Comparison of ENCODE assay signal across 13 cellular contexts in the genomic region with DNA sequence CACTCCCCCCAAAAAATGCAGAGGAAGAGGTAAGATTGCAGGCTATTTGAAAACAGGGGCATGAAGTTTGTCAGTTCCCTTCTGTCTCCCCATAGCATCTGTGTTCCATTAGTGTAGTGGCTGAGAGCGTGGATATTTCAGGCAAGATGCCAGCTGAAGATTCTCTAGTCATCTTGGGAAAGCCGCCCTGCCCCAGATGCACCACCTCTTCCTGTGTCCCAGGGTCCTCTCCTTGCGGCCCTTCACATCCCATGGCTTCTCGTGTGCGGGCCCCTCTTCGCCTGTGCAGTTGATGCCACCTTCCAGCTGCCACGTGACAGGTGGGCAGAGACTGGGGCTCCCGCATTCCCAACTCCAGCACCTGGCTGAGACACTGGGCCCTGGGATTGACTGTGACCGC. TPM values are rescaled to one million over a fixed set of nuclear protein-coding genes. Genes with fewer than 3 reads are reported as not detected.
A peak's percentile ranks its signal among the peaks of the same experiment; 100 is the strongest.
DNase-seq lines count a peak whose midpoint lies in the region; ATAC-seq and TF ChIP-seq lines count a peak whose summit lies in the region.
"Had no signal": no experiment of that assay in that cellular context is flagged by ENCODE, and none has a peak within 500 bp of the region (broad histone marks: within the 10 kb centered on the region; RNA-seq: fewer than 3 reads in every experiment).

No MANE protein-coding gene starts in this region.

- H3K4me1 Mint-ChIP-seq in activated naive CD8-positive, alpha-beta T cell treated with anti-CD3 and anti-CD28 coated beads for 36 hours: peaks cover 24% of the 10 kb centered on the region

- H3K4me3 Mint-ChIP-seq in activated naive CD8-positive, alpha-beta T cell treated with anti-CD3 and anti-CD28 coated beads for 36 hours: no peak overlapping the region

- H2AFZ ChIP-seq in hepatocyte: no peak overlapping the region

- H3K9me3 Mint-ChIP-seq in activated naive CD8-positive, alpha-beta T cell treated with anti-CD3 and anti-CD28 coated beads for 36 hours: no peaks in the 10 kb centered on the region

- 69 to 78% methylated on average over 9 of the region's 9 CpGs for WGBS in heart right ventricle, 2 donors
- 78% methylated on average over 9 of the region's 9 CpGs for WGBS in right cardiac atrium
- 71% methylated on average over 9 of the region's 9 CpGs for WGBS in hepatocyte (ENCODE audit: low lambda C conversion rate, missing lambda C conversion rate)

- H3K36me3 Mint-ChIP-seq in activated naive CD8-positive, alpha-beta T cell treated with anti-CD3 and anti-CD28 coated beads for 36 hours: peaks cover 7% of the 10 kb centered on the region

- peak overlapping the region in 9 of 10 donors; percentile 9 to 97 (median 66) for H3K27ac ChIP-seq in heart right ventricle
- no peak overlapping the region for H3K27ac ChIP-seq in right cardiac atrium (ENCODE audit: low read length)
- peak overlapping the region; percentile 52 for H3K27ac ChIP-seq in hepatocyte
- H3K27ac ChIP-seq in uterus: peak overlapping the region in 1 of 2 donors; percentile 41
- H3K27ac ChIP-seq: brain microvascular endothelial cell, C4-2B had no signal

- TF ChIP-seq CTCF in heart right ventricle (IDR thresholded peaks at IDR 0.05) (no peak), hepatocyte (IDR thresholded peaks at IDR 0.05; ENCODE audit: poor library complexity) (no peak), uterus (IDR thresholded peaks at IDR 0.05) (no peak)

- H3K36me3 ChIP-seq in heart right ventricle (peaks cover 0 to 45% (median 22%) of the 10 kb centered on the region in 9 donors), hepatocyte (replicated peaks; ENCODE audit: insufficient read depth, low read depth) (no peaks in the 10 kb centered on the region), uterus (no peaks in the 10 kb centered on the region)

- H3K27me3 ChIP-seq in heart right ventricle (no peaks in the 10 kb centered on the region), right cardiac atrium (ENCODE audit: control insufficient read depth, insufficient read depth) (no peaks in the 10 kb centered on the region), hepatocyte (no peaks in the 10 kb centered on the region), uterus (no peaks in the 10 kb centered on the region)
- H3K27me3 ChIP-seq: brain microvascular endothelial cell had no signal

- DNase-seq in heart right ventricle (no peak), right cardiac atrium (no peak), hepatocyte (ENCODE audit: low spot score) (peak; percentile 50), uterus (peak; percentile 37 to 49), GM19238 (ENCODE audit: insufficient read length, low spot score) (no peak)
- no peak for DNase-seq in activated naive CD8-positive, alpha-beta T cell treated with anti-CD3 and anti-CD28 coated beads for 36 hours
- DNase-seq: brain microvascular endothelial cell, glutamatergic neuron, NCI-H1417, T-helper 9 cell had no signal

- no peaks in the 10 kb centered on the region for H3K79me2 ChIP-seq in hepatocyte

- intact Hi-C loops in heart right ventricle (cut with DNase I) (loop anchor here in 1 of 10 donors (5.0 kb wide), 1 partner anchor 37 kb away; no protein-coding TSS in a partner anchor), right cardiac atrium (cut with DNase I) (loop anchor here in 1 of 4 donors (5.0 kb wide), 1 partner anchor 42 kb away; a partner anchor contains a TSS), uterus (cut with DNase I; ENCODE audit: low total_unique reads) (no loop called here)

- no peaks in the 10 kb centered on the region for H4K20me1 ChIP-seq in hepatocyte (ENCODE audit: insufficient read depth, poor library complexity, severe bottlenecking)

- ATAC-seq in heart right ventricle: peak in 2 of 8 donors; percentile 1 to 10
- no peak for ATAC-seq in right cardiac atrium
- no peak for ATAC-seq in HG02981 (IDR thresholded peaks at IDR 0.05; ENCODE audit: unreplicated experiment)
- no peak for ATAC-seq in HG03442 (IDR thresholded peaks at IDR 0.05; ENCODE audit: unreplicated experiment)

- H3K4me3 ChIP-seq in heart right ventricle (no peak overlapping the region), right cardiac atrium (ENCODE audit: low read length) (no peak overlapping the region), hepatocyte (no peak overlapping the region), uterus (no peak overlapping the region)

- no peak overlapping the region for H3K4me2 ChIP-seq in hepatocyte

- H3K4me1 ChIP-seq in heart right ventricle: peaks cover 8 to 93% (median 61%) of the 10 kb centered on the region in 9 donors
- H3K4me1 ChIP-seq in right cardiac atrium (ENCODE audit: control insufficient read depth, insufficient read depth, low read length): peaks cover 16% of the 10 kb centered on the region
- H3K4me1 ChIP-seq in hepatocyte (ENCODE audit: insufficient read depth): peaks cover 7% of the 10 kb centered on the region
- H3K4me1 ChIP-seq in uterus: peaks cover 0 to 8% of the 10 kb centered on the region in 2 donors

- H3K27ac Mint-ChIP-seq in activated naive CD8-positive, alpha-beta T cell treated with anti-CD3 and anti-CD28 coated beads for 36 hours: peak overlapping the region; percentile 0

- H3K27me3 Mint-ChIP-seq in activated naive CD8-positive, alpha-beta T cell treated with anti-CD3 and anti-CD28 coated beads for 36 hours: no peaks in the 10 kb centered on the region

- H3K9me3 ChIP-seq in heart right ventricle: no peaks in the 10 kb centered on the region
- H3K9me3 ChIP-seq in right cardiac atrium (ENCODE audit: control insufficient read depth, low read length): no peaks in the 10 kb centered on the region
- no peaks in the 10 kb centered on the region for H3K9me3 ChIP-seq in hepatocyte (ENCODE audit: low read depth)
- H3K9me3 ChIP-seq in uterus: no peaks in the 10 kb centered on the region

- no peaks in the 10 kb centered on the region for H3K9me2 ChIP-seq in hepatocyte (replicated peaks; ENCODE audit: insufficient read depth)

- TF ChIP-seq POLR2A in uterus (IDR thresholded peaks at IDR 0.05): no peak

RNA-seq across cellular contexts. Expression of a gene that starts 16.1 kb away (rescaled TPM):
- total RNA-seq in heart right ventricle (100 to 1,000 TPM in 4 of 10 donors, 10 to 100 TPM in 6; 72.2 to 113 (median 95.1) TPM), right cardiac atrium (10 to 100 TPM; 77.8 to 90.0 (median 84.8) TPM), hepatocyte (32.5 and 33.6 TPM in 2 replicates), uterus (10 to 100 TPM; 17.0 to 45.4 (median 22.3) TPM)
- polyA plus RNA-seq in heart right ventricle (10 to 100 TPM; 15.2 to 70.6 TPM), right cardiac atrium (37.0 TPM), hepatocyte (44.4 and 44.5 TPM in 2 replicates)
- 10 to 100 TPM; 17.4 to 21.2 TPM for total RNA-seq in activated naive CD8-positive, alpha-beta T cell treated with anti-CD3 and anti-CD28 coated beads for 36 hours

RNA-seq across cellular contexts. Expression of a gene that starts 16.4 kb away (rescaled TPM):
- total RNA-seq in heart right ventricle (10 to 100 TPM; 59.2 to 72.1 (median 64.9) TPM), right cardiac atrium (10 to 100 TPM; 52.2 to 60.5 (median 56.0) TPM), hepatocyte (90.1 and 96.4 TPM in 2 replicates), uterus (100 to 1,000 TPM in 2 of 4 donors, 10 to 100 TPM in 2; 60.1 to 113 (median 89.3) TPM)
- polyA plus RNA-seq in heart right ventricle (10 to 100 TPM; 22.1 to 59.4 TPM), right cardiac atrium (30.3 TPM), hepatocyte (66.9 and 71.2 TPM in 2 replicates)
- total RNA-seq in activated naive CD8-positive, alpha-beta T cell treated with anti-CD3 and anti-CD28 coated beads for 36 hours: 10 to 100 TPM; 69.7 to 73.9 TPM

RNA-seq across cellular contexts. Expression of a gene that starts 41.0 kb away (rescaled TPM):
- 100 to 1,000 TPM; 138 to 397 (median 191) TPM for total RNA-seq in heart right ventricle
- polyA plus RNA-seq in heart right ventricle: 100 to 1,000 TPM in 1 of 2 donors, 10 to 100 TPM in 1; 50.8 to 312 TPM
- total RNA-seq in right cardiac atrium: 100 to 1,000 TPM; 142 to 184 (median 156) TPM
- polyA plus RNA-seq in right cardiac atrium: 61.9 TPM
- 100 to 1,000 TPM; 229 to 231 TPM for total RNA-seq in activated naive CD8-positive, alpha-beta T cell treated with anti-CD3 and anti-CD28 coated beads for 36 hours
- total RNA-seq in hepatocyte: 119 and 138 TPM in 2 replicates
- 92.8 and 101 TPM in 2 replicates for polyA plus RNA-seq in hepatocyte
- total RNA-seq in uterus: 100 to 1,000 TPM in 1 of 4 donors, 10 to 100 TPM in 3; 53.5 to 128 (median 76.4) TPM

RNA-seq across cellular contexts. Expression of a gene that starts 55.7 kb away (rescaled TPM):
- 10 to 100 TPM; 56.2 to 70.5 (median 63.6) TPM for total RNA-seq in heart right ventricle
- 10 to 100 TPM; 49.2 to 67.5 TPM for polyA plus RNA-seq in heart right ventricle
- total RNA-seq in right cardiac atrium: 10 to 100 TPM; 57.8 to 63.8 (median 60.4) TPM
- 41.1 TPM for polyA plus RNA-seq in right cardiac atrium
- total RNA-seq in activated naive CD8-positive, alpha-beta T cell treated with anti-CD3 and anti-CD28 coated beads for 36 hours: 100 to 1,000 TPM; 196 to 202 TPM
- total RNA-seq in hepatocyte: 56.3 and 60.9 TPM in 2 replicates
- polyA plus RNA-seq in hepatocyte: 59.8 and 64.1 TPM in 2 replicates
- total RNA-seq in uterus: 100 to 1,000 TPM in 1 of 4 donors, 10 to 100 TPM in 3; 35.0 to 147 (median 65.5) TPM

Comparison
In these comparisons a context has a peak if more than half of its experiments do, and no peak if none do; other contexts are left out.
1. DNase-seq: peak in hepatocyte (single experiment) and uterus (2 of 2); none in heart right ventricle (0 of 2), right cardiac atrium (0 of 3), activated naive CD8-positive, alpha-beta T cell treated with anti-CD3 and anti-CD28 coated beads for 36 hours (single experiment) and GM19238 (single experiment).